ENCODE assay signal across 4 cellular contexts in genomic region chr6:136492409-136492808, GRCh38.
"Had no signal": no experiment of that assay in that cellular context is flagged by ENCODE, and none has a peak within 500 bp of the region (broad histone marks: within the 10 kb centered on the region; RNA-seq: fewer than 3 reads in every experiment).

No MANE protein-coding gene starts in this region.

- ATAC-seq: GM23338 had no signal

- H3K4me2 ChIP-seq: GM23338 had no signal

- DNase-seq: H9, HCEC 1CT, KBM-7 had no signal

- H2AFZ ChIP-seq: GM23338 had no signal

- H3K4me3 ChIP-seq: GM23338 had no signal
